Comparison of ENCODE assay signal across 20 cellular contexts in the genomic region with DNA sequence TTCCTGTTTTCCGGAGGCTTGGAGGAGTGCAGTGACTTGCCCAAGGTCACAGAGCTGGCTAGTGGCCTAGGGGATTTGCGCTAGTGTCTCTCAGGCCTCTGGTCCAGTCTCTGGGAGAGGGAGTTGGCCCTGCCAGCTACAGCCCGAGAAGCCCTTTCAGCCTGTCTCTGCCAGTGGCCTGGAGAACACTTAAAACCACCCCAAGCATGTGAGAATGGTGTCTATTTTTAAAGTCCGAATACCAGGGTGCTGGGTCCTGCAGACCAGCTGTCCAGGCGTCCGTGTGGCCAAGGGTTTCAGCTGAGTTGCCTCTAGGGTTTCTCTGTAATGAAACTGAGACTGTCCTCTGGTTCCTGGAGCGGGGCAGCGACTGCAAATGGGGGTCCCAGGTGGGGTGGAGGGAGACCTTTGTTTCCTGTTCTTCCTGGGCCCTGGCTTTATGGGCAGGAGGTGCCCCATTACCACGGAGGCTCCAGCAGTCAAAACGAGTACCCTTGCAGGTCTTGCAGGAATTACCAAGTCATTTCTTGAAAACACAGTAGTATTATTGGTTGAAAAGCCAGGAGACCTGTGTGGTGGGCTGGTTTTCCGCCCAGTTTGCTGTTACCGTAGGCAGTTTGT. TPM values are rescaled to one million over a fixed set of nuclear protein-coding genes. Genes with fewer than 3 reads are reported as not detected.
A peak's percentile ranks its signal among the peaks of the same experiment; 100 is the strongest.
DNase-seq lines count a peak whose midpoint lies in the region; ATAC-seq and TF ChIP-seq lines count a peak whose summit lies in the region.
"Had no signal": no experiment of that assay in that cellular context is flagged by ENCODE, and none has a peak within 500 bp of the region (broad histone marks: within the 10 kb centered on the region; RNA-seq: fewer than 3 reads in every experiment).

No MANE protein-coding gene starts in this region.

- H3K4me1 Mint-ChIP-seq in activated naive CD8-positive, alpha-beta T cell (ENCODE audit: low read depth) = peaks cover 13% of the 10 kb centered on the region
- peaks cover 3% of the 10 kb centered on the region for H3K4me1 Mint-ChIP-seq in activated naive CD8-positive, alpha-beta T cell treated with anti-CD3 and anti-CD28 coated beads for 36 hours

- H3K27ac Mint-ChIP-seq in activated naive CD8-positive, alpha-beta T cell = no peak overlapping the region
- no peak overlapping the region for H3K27ac Mint-ChIP-seq in activated naive CD8-positive, alpha-beta T cell treated with anti-CD3 and anti-CD28 coated beads for 36 hours

- peak overlapping the region; percentile 60 for H3K4me3 Mint-ChIP-seq in activated naive CD8-positive, alpha-beta T cell
- no peak overlapping the region for H3K4me3 Mint-ChIP-seq in activated naive CD8-positive, alpha-beta T cell treated with anti-CD3 and anti-CD28 coated beads for 36 hours

- peak overlapping the region; percentile 84 for H3K4me3 ChIP-seq in psoas muscle
- H3K4me3 ChIP-seq: BLaER1 treated with 17β-estradiol and CSF1 and Interleukin-3, amounts not matched to agents 10 nM and 100 nM had no signal

- H3K9me3 ChIP-seq in psoas muscle = no peaks in the 10 kb centered on the region
- H3K9me3 ChIP-seq: BLaER1 treated with 17β-estradiol and CSF1 and Interleukin-3, amounts not matched to agents 10 nM and 100 nM had no signal

- no peaks in the 10 kb centered on the region for H3K27me3 ChIP-seq in psoas muscle (ENCODE audit: insufficient read depth in 3 of 3, low read length in 2 of 3)

- no peaks in the 10 kb centered on the region for H3K36me3 Mint-ChIP-seq in activated naive CD8-positive, alpha-beta T cell
- H3K36me3 Mint-ChIP-seq in activated naive CD8-positive, alpha-beta T cell treated with anti-CD3 and anti-CD28 coated beads for 36 hours = peaks cover 2% of the 10 kb centered on the region
- H3K36me3 Mint-ChIP-seq: IgD-negative memory B cell had no signal

- H3K27ac ChIP-seq in psoas muscle = peak overlapping the region; percentile 95
- H3K27ac ChIP-seq: 22Rv1; BLaER1 treated with 17β-estradiol and CSF1 and Interleukin-3, amounts not matched to agents 10 nM and 100 nM had no signal

- peaks cover 39% of the 10 kb centered on the region for H3K4me1 ChIP-seq in psoas muscle

- intact Hi-C loops in left ventricle myocardium superior (cut with micrococcal nuclease) (no loop called here), psoas muscle (cut with DNase I) (loop anchor here in 1 of 2 donors (2.0 kb wide), 3 partner anchors 48 to 92 kb away; no protein-coding TSS in a partner anchor)

- DNase-seq in activated naive CD8-positive, alpha-beta T cell treated with anti-CD3 and anti-CD28 coated beads for 36 hours = no peak
- peak; percentile 68 for DNase-seq in left ventricle myocardium superior
- peak; percentile 68 to 91 for DNase-seq in psoas muscle
- DNase-seq in glomerular visceral epithelial cell (ENCODE audit: extremely low spot score) = no peak
- DNase-seq in SW480 (ENCODE audit: low spot score) = no peak
- DNase-seq in activated CD4-positive, alpha-beta T cell treated with anti-CD3 and anti-CD28 coated beads, Interleukin-2, amount 50 U/mL, for 48 hours = no peak
- DNase-seq: activated CD8-positive, alpha-beta memory T cell treated with anti-CD3 and anti-CD28 coated beads, Interleukin-2, amount 50 U/mL, for 4 hours; activated gamma-delta T cell; DMS153; NCI-H187; NCI-H345; SIG-M5; T-helper 2 cell had no signal

- H3K36me3 ChIP-seq in psoas muscle (ENCODE audit: insufficient read depth in 1 of 2, low read depth in 1 of 2) = peaks cover 0 to 9% of the 10 kb centered on the region in 2 donors

- WGBS in psoas muscle, 3 donors = 27 to 29% (median 29%) methylated on average over 12 of the region's 12 CpGs

- H3K27me3 Mint-ChIP-seq in activated naive CD8-positive, alpha-beta T cell = no peaks in the 10 kb centered on the region
- peaks cover 5% of the 10 kb centered on the region for H3K27me3 Mint-ChIP-seq in activated naive CD8-positive, alpha-beta T cell treated with anti-CD3 and anti-CD28 coated beads for 36 hours

- no peak for TF ChIP-seq CTCF in psoas muscle (IDR thresholded peaks at IDR 0.05)

- ATAC-seq in left ventricle myocardium superior (peak; percentile 73), psoas muscle (peak; percentile 80 to 86 (median 82)), GM21367 (IDR thresholded peaks at IDR 0.05; ENCODE audit: unreplicated experiment) (no peak)
- ATAC-seq: activated CD4-positive, CD25-positive, alpha-beta regulatory T cell treated with anti-CD3 and anti-CD28 coated beads, Interleukin-2, amount 50 U/mL, for 24 hours had no signal

- no peaks in the 10 kb centered on the region for H3K9me3 Mint-ChIP-seq in activated naive CD8-positive, alpha-beta T cell (ENCODE audit: low read depth)
- H3K9me3 Mint-ChIP-seq in activated naive CD8-positive, alpha-beta T cell treated with anti-CD3 and anti-CD28 coated beads for 36 hours = no peaks in the 10 kb centered on the region
- H3K9me3 Mint-ChIP-seq: IgD-negative memory B cell had no signal

RNA-seq across cellular contexts. Expression of a gene that starts 2.2 kb away (rescaled TPM):
- 1 to 10 TPM; 2.4 to 2.6 TPM for total RNA-seq in activated naive CD8-positive, alpha-beta T cell treated with anti-CD3 and anti-CD28 coated beads for 36 hours
- total RNA-seq in left ventricle myocardium superior = 69.2 TPM
- 100 to 1,000 TPM; 128 to 220 (median 138) TPM for total RNA-seq in psoas muscle
- 10 to 100 TPM in 2 of 3 donors, 1 to 10 TPM in 1; 3.7 to 65.3 (median 48.8) TPM for polyA plus RNA-seq in psoas muscle

RNA-seq across cellular contexts. Expression of a gene that starts 39.6 kb away (rescaled TPM):
- not detected for total RNA-seq in activated naive CD8-positive, alpha-beta T cell treated with anti-CD3 and anti-CD28 coated beads for 36 hours
- 2.8 TPM for total RNA-seq in left ventricle myocardium superior
- 1 to 10 TPM in 3 of 4 donors, under 1 TPM in 1; 0.59 to 4.4 (median 2.3) TPM for total RNA-seq in psoas muscle
- polyA plus RNA-seq in psoas muscle = under 1 TPM; 0.30 to 0.52 (median 0.40) TPM
- total RNA-seq: pulmonary artery endothelial cell had no signal

RNA-seq across cellular contexts. Expression of a gene that starts 42.7 kb away (rescaled TPM):
- 1,000 to 10,000 TPM; 2,700 to 2,702 TPM for total RNA-seq in activated naive CD8-positive, alpha-beta T cell treated with anti-CD3 and anti-CD28 coated beads for 36 hours
- total RNA-seq in left ventricle myocardium superior (931 TPM), psoas muscle (1,000 to 10,000 TPM; 1,418 to 1,919 (median 1,477) TPM)
- polyA plus RNA-seq in psoas muscle = 1,000 to 10,000 TPM; 2,325 to 2,939 (median 2,347) TPM

Comparison
In these comparisons a context has a peak if more than half of its experiments do, and no peak if none do; other contexts are left out.
1. DNase-seq: peak in left ventricle myocardium superior (single experiment) and psoas muscle (2 of 2); none in activated naive CD8-positive, alpha-beta T cell treated with anti-CD3 and anti-CD28 coated beads for 36 hours (single experiment), glomerular visceral epithelial cell (single experiment), SW480 (single experiment) and activated CD4-positive, alpha-beta T cell treated with anti-CD3 and anti-CD28 coated beads, Interleukin-2, amount 50 U/mL, for 48 hours (0 of 2).
2. RNA of a gene that starts 2.2 kb away (total RNA-seq): 128 to 220 TPM in psoas muscle and 69.2 TPM in left ventricle myocardium superior (single experiment); 2.4 to 2.6 TPM in activated naive CD8-positive, alpha-beta T cell treated with anti-CD3 and anti-CD28 coated beads for 36 hours; every median in the first group is over 10 times any median in the second.